13 cellular contexts compared by ENCODE assay signal in genomic region chr15:85545757-85546156, GRCh38.
DNase-seq lines count a peak whose midpoint lies in the region; ATAC-seq and TF ChIP-seq lines count a peak whose summit lies in the region.
"Had no signal": no experiment of that assay in that cellular context is flagged by ENCODE, and none has a peak within 500 bp of the region (broad histone marks: within the 10 kb centered on the region; RNA-seq: fewer than 3 reads in every experiment).

No MANE protein-coding gene starts in this region.

- DNase-seq in Right ventricle myocardium inferior (ENCODE audit: missing footprints) (no peak), cardiac septum (ENCODE audit: low spot score) (no peak), esophagus muscularis mucosa (ENCODE audit: extremely low spot score) (no peak), COR-L47 (lab: John Stamatoyannopoulos, UW) (no peak), HK-2 (ENCODE audit: unreplicated experiment) (no peak), glomerular visceral epithelial cell (ENCODE audit: extremely low spot score) (no peak)
- DNase-seq in naive thymus-derived CD4-positive, alpha-beta T cell, result no peak
- no peak for DNase-seq in activated T-cell treated with anti-CD3 and anti-CD28 coated beads, Interleukin-2, amount 50 U/mL, for 48 hours
- DNase-seq: islet precursor cell; stimulated activated CD4-positive, alpha-beta T cell treated with anti-CD3 and anti-CD28 coated beads, Interleukin-2, amount 100 ng/mL, for 48 hours; stimulated activated naive CD8-positive, alpha-beta T cell treated with anti-CD3 and anti-CD28 coated beads, Interleukin-15, amount 100 ng/mL, for 72 hours had no signal

- peak; percentile 73 for ATAC-seq in Right ventricle myocardium inferior
- ATAC-seq in naive thymus-derived CD4-positive, alpha-beta T cell, result peak; percentile 45
- ATAC-seq: A549; stimulated activated naive CD8-positive, alpha-beta T cell treated with anti-CD3 and anti-CD28 coated beads, Interleukin-15, amount 100 ng/mL, for 72 hours had no signal

- H3K27me3 ChIP-seq in esophagus muscularis mucosa, result no peaks in the 10 kb centered on the region
- H3K27me3 ChIP-seq in naive thymus-derived CD4-positive, alpha-beta T cell (ENCODE audit: control insufficient read depth in 2 of 2, insufficient read depth in 2 of 2, low read length in 2 of 2), result no peaks in the 10 kb centered on the region

- POLR2A ChIA-PET in naive thymus-derived CD4-positive, alpha-beta T cell (lab: Charles Lee), result no interaction called here

- no peak for TF ChIP-seq CTCF in esophagus muscularis mucosa (IDR thresholded peaks at IDR 0.05)

- H3K27ac ChIP-seq in esophagus muscularis mucosa (replicated peaks in 1 of 4), result peak overlapping the region; percentile 65 to 77 (median 70)
- no peak overlapping the region for H3K27ac ChIP-seq in naive thymus-derived CD4-positive, alpha-beta T cell (ENCODE audit: low read depth, low read length)
- H3K27ac ChIP-seq: A549 had no signal

- H3K4me3 ChIP-seq in esophagus muscularis mucosa, result peak overlapping the region in 1 of 4 donors; percentile 17
- no peak overlapping the region for H3K4me3 ChIP-seq in naive thymus-derived CD4-positive, alpha-beta T cell (ENCODE audit: low read length)
- H3K4me3 ChIP-seq: A549 had no signal

- intact Hi-C loops in Right ventricle myocardium inferior (cut with DNase I) (loop anchor here (5.0 kb wide), 2 partner anchors 37 to 297 kb away; no protein-coding TSS in a partner anchor), cardiac septum (cut with DNase I) (no loop called here), esophagus muscularis mucosa (cut with DNase I) (no loop called here)
- intact Hi-C loops in naive thymus-derived CD4-positive, alpha-beta T cell (cut with micrococcal nuclease), result no loop called here

- H3K9me3 ChIP-seq in esophagus muscularis mucosa, result no peaks in the 10 kb centered on the region
- H3K9me3 ChIP-seq in naive thymus-derived CD4-positive, alpha-beta T cell (ENCODE audit: control insufficient read depth in 2 of 3, low read length in 3 of 3), result no peaks in the 10 kb centered on the region
- H3K9me3 ChIP-seq: A549 had no signal

- H3K4me1 Mint-ChIP-seq in naive thymus-derived CD4-positive, alpha-beta T cell, result peaks cover 34 to 72% (median 61%) of the 10 kb centered on the region in 7 donors

- no peak for TF ChIP-seq EP300 in esophagus muscularis mucosa (IDR thresholded peaks at IDR 0.05)

- H3K36me3 Mint-ChIP-seq in naive thymus-derived CD4-positive, alpha-beta T cell, result peaks cover 3 to 42% (median 20%) of the 10 kb centered on the region in 5 donors

- H3K4me3 Mint-ChIP-seq in naive thymus-derived CD4-positive, alpha-beta T cell, result no peak overlapping the region

- H3K9me3 Mint-ChIP-seq in naive thymus-derived CD4-positive, alpha-beta T cell, result peaks cover 0 to 2% (median 0%) of the 10 kb centered on the region in 11 donors
- H3K9me3 Mint-ChIP-seq: activated T-helper 2 cell treated with anti-CD3 and anti-CD28 coated beads, Interferon-gamma antibody, Interleukin-2, Interleukin-4, amounts not matched to agents 10 μg/mL and 5 μg/mL and 100 μg/mL, durations not matched to agents 14 hours and 24 hours and 36 hours; stimulated activated naive CD8-positive, alpha-beta T cell treated with anti-CD3 and anti-CD28 coated beads, Interleukin-15, amount 100 ng/mL, for 72 hours had no signal

- H3K27ac Mint-ChIP-seq in naive thymus-derived CD4-positive, alpha-beta T cell, result peak overlapping the region in 5 of 9 donors; percentile 23 to 74 (median 49)
- H3K27ac Mint-ChIP-seq: activated T-helper 2 cell treated with anti-CD3 and anti-CD28 coated beads, Interferon-gamma antibody, Interleukin-2, Interleukin-4, amounts not matched to agents 10 μg/mL and 5 μg/mL and 100 μg/mL, durations not matched to agents 14 hours and 24 hours and 36 hours; stimulated activated naive CD8-positive, alpha-beta T cell treated with anti-CD3 and anti-CD28 coated beads, Interleukin-15, amount 100 ng/mL, for 72 hours had no signal

- H3K27me3 Mint-ChIP-seq in naive thymus-derived CD4-positive, alpha-beta T cell, result no peaks in the 10 kb centered on the region
- H3K27me3 Mint-ChIP-seq: stimulated activated naive CD8-positive, alpha-beta T cell treated with anti-CD3 and anti-CD28 coated beads, Interleukin-15, amount 100 ng/mL, for 72 hours had no signal

- WGBS in esophagus muscularis mucosa, result 81% methylated on average over 3 of the region's 3 CpGs

- TF ChIP-seq POLR2A in esophagus muscularis mucosa (IDR thresholded peaks at IDR 0.05; ENCODE audit: low read depth), result no peak

- CTCF ChIA-PET in naive thymus-derived CD4-positive, alpha-beta T cell (lab: Charles Lee), result interaction anchor here (1.1 kb wide), 1 partner anchor 70 kb away, joined by 3 read pairs; no protein-coding TSS in a partner anchor

- H3K36me3 ChIP-seq in esophagus muscularis mucosa, result no peaks in the 10 kb centered on the region
- no peaks in the 10 kb centered on the region for H3K36me3 ChIP-seq in naive thymus-derived CD4-positive, alpha-beta T cell (ENCODE audit: control insufficient read depth in 2 of 3, insufficient read depth in 3 of 3, low read length in 3 of 3)

- peaks cover 59 to 88% (median 77%) of the 10 kb centered on the region in 4 donors for H3K4me1 ChIP-seq in esophagus muscularis mucosa
- peaks cover 0 to 21% of the 10 kb centered on the region in 2 donors for H3K4me1 ChIP-seq in naive thymus-derived CD4-positive, alpha-beta T cell (ENCODE audit: control insufficient read depth in 2 of 2, insufficient read depth in 2 of 2, low read length in 2 of 2)
